Comparison of ENCODE assay signal across 31 cellular contexts in genomic region chr6:12083763-12084162, GRCh38.
DNase-seq lines count a peak whose midpoint lies in the region; ATAC-seq and TF ChIP-seq lines count a peak whose summit lies in the region.
"Had no signal": no experiment of that assay in that cellular context is flagged by ENCODE, and none has a peak within 500 bp of the region (broad histone marks: within the 10 kb centered on the region; RNA-seq: fewer than 3 reads in every experiment).

No MANE protein-coding gene starts in this region.

- no peaks in the 10 kb centered on the region for H3K9me3 ChIP-seq in SK-N-SH
- H3K9me3 ChIP-seq: psoas muscle, tibial nerve had no signal

- H3K36me3 ChIP-seq in SK-N-SH (replicated peaks in 1 of 2; ENCODE audit: control insufficient read depth in 1 of 2, insufficient read depth in 2 of 2, low read length in 1 of 2): peaks cover 0 to 4% of the 10 kb centered on the region in 2 experiments
- H3K36me3 ChIP-seq: tibial nerve had no signal

- POLR2A ChIA-PET in SK-N-SH (lab: Yijun Ruan, JAX): interaction anchor here (1.3 kb wide), 1 partner anchor 10 kb away, joined by 3 read pairs; no protein-coding TSS in a partner anchor

- no peaks in the 10 kb centered on the region for H3K27me3 ChIP-seq in SK-N-SH (ENCODE audit: insufficient read depth)
- H3K27me3 ChIP-seq: tibial nerve had no signal

- H3K79me2 ChIP-seq in SK-N-SH (ENCODE audit: insufficient read depth): peaks cover 41% of the 10 kb centered on the region; the same call in 1 of the 2 replicates

- no peak overlapping the region for H3K27ac ChIP-seq in SK-N-SH (ENCODE audit: low read depth in 2 of 2, low read length in 1 of 2)
- H3K27ac ChIP-seq: 22Rv1, epithelial cell of prostate, PC-9, psoas muscle, tibial nerve had no signal

- no peaks in the 10 kb centered on the region for H4K20me1 ChIP-seq in SK-N-SH (ENCODE audit: insufficient read depth)

- H3K4me1 ChIP-seq in SK-N-SH (ENCODE audit: control insufficient read depth in 1 of 2, insufficient read depth in 2 of 2, low read depth in 1 of 2, low read length in 1 of 2): peaks cover 0 to 11% of the 10 kb centered on the region in 2 experiments; a peak in 3 of 4 replicates
- H3K4me1 ChIP-seq: psoas muscle had no signal

- no peak for TF ChIP-seq EP300 in SK-N-SH (IDR thresholded peaks at IDR 0.05; ENCODE audit: borderline replicate concordance in 1 of 2, low read depth in 1 of 2, low read length in 1 of 2)

- no peak for TF ChIP-seq RAD21 in SK-N-SH (IDR thresholded peaks at IDR 0.05; ENCODE audit: low read length)

- H3K4me2 ChIP-seq in SK-N-SH: no peak overlapping the region
- H3K4me2 ChIP-seq: PC-9 had no signal

- CTCF ChIA-PET in SK-N-SH (lab: Yijun Ruan, JAX): interaction anchor here (1.2 to 1.9 kb wide), 2 partner anchors 8 to 429 kb away, joined by 5 to 7 read pairs; no protein-coding TSS in a partner anchor

- TF ChIP-seq CTCF in SK-N-SH (IDR thresholded peaks at IDR 0.05) (no peak), choroid plexus epithelial cell (conservative IDR thresholded peaks at IDR 0.05; ENCODE audit: low read depth, low read length) (peak; percentile 16)

- H3K9ac ChIP-seq in SK-N-SH: no peak overlapping the region

- peak; percentile 80 for ATAC-seq in SK-N-SH treated with all-trans-retinoic acid at 6 μM for 48 hours
- ATAC-seq: activated T-cell treated with anti-CD3 and anti-CD28 coated beads, Interleukin-2, amount 50 U/mL, for 72 hours; natural killer cell; psoas muscle; Right ventricle myocardium inferior; sciatic nerve had no signal

- DNase-seq in SK-N-SH: no peak
- DNase-seq in choroid plexus epithelial cell (ENCODE audit: low read depth): peak; percentile 45
- peak; percentile 38 for DNase-seq in myocyte (ENCODE audit: low read depth)
- no peak for DNase-seq in NCI-H2227 treated with DMSO at 0.1 percent for 48 hours (lab: John Stamatoyannopoulos, UW)
- no peak for DNase-seq in dermis blood vessel endothelial cell
- DNase-seq in cerebellar nuclear complex (lab: John Stamatoyannopoulos, UW): no peak
- no peak for DNase-seq in effector CD4-positive, alpha-beta T cell
- DNase-seq: activated CD4-positive, alpha-beta memory T cell treated with anti-CD3 and anti-CD28 coated beads for 36 hours; activated CD4-positive, alpha-beta T cell treated with anti-CD3 and anti-CD28 coated beads for 1 hour; activated T-cell treated with anti-CD3 and anti-CD28 coated beads, Interleukin-2, amount 50 U/mL, for 72 hours; DMS79 treated with DMSO at 0.1 percent for 48 hours; effector memory CD4-positive, alpha-beta T cell; glutamatergic neuron; KG1; midbrain; natural killer cell; NCI-H1092 treated with DMSO at 0.1 percent for 48 hours; NCI-H1694 treated with DMSO at 0.1 percent for 48 hours; NCI-H2171; NCI-H510A; NK-92 treated with Interleukin-12 subunit alpha and Interleukin-12 subunit beta, amount 100 ng/mL, for 24 hours; occipital lobe; PC-9; psoas muscle; stimulated activated CD4-positive, alpha-beta T cell treated with anti-CD3 and anti-CD28 coated beads, Interleukin-4, amount 100 ng/mL, for 24 hours had no signal

- H3K4me3 ChIP-seq in SK-N-SH (ENCODE audit: low read depth in 2 of 2, low read length in 1 of 2): no peak overlapping the region
- H3K4me3 ChIP-seq in choroid plexus epithelial cell (ENCODE audit: low read depth, low read length): no peak overlapping the region
- H3K4me3 ChIP-seq: PC-9, psoas muscle, tibial nerve had no signal

- no peaks in the 10 kb centered on the region for H3K9me2 ChIP-seq in SK-N-SH

- H2AFZ ChIP-seq in SK-N-SH (ENCODE audit: low read depth): no peak overlapping the region
- H2AFZ ChIP-seq: PC-9 had no signal

- H3F3A ChIP-seq in SK-N-SH (replicated peaks; ENCODE audit: insufficient read depth): peaks cover 7% of the 10 kb centered on the region

TF ChIP-seq in SK-N-SH treated with all-trans-retinoic acid at 6 μM for 48 hours, 23 proteins besides CTCF, POLR2A, EP300 and RAD21 (continues in another document):
- no peak for TF ChIP-seq OSR1 (CRISPR knock-in tag; IDR thresholded peaks at IDR 0.05)
- no peak for TF ChIP-seq ISL1 (CRISPR knock-in tag; IDR thresholded peaks at IDR 0.05)
- TF ChIP-seq ZFP3 (CRISPR knock-in tag; IDR thresholded peaks at IDR 0.05): no peak
- TF ChIP-seq TCF4 (CRISPR knock-in tag; IDR thresholded peaks at IDR 0.05; ENCODE audit: borderline replicate concordance): no peak
- TF ChIP-seq CREB5 (CRISPR knock-in tag; IDR thresholded peaks at IDR 0.05; ENCODE audit: low read depth): no peak
- no peak for TF ChIP-seq ZNF70 (CRISPR knock-in tag; IDR thresholded peaks at IDR 0.05)
- no peak for TF ChIP-seq ESRRG (CRISPR knock-in tag; IDR thresholded peaks at IDR 0.05)
- TF ChIP-seq TOX (CRISPR knock-in tag; IDR thresholded peaks at IDR 0.05; ENCODE audit: borderline replicate concordance): no peak
- TF ChIP-seq ZC3H10 (CRISPR knock-in tag; IDR thresholded peaks at IDR 0.05): no peak
- TF ChIP-seq SNAI2 (CRISPR knock-in tag; IDR thresholded peaks at IDR 0.05): no peak
- no peak for TF ChIP-seq ZNF8 (CRISPR knock-in tag; IDR thresholded peaks at IDR 0.05)
- no peak for TF ChIP-seq CSDC2 (CRISPR knock-in tag; IDR thresholded peaks at IDR 0.05)
- TF ChIP-seq RARB (CRISPR knock-in tag; IDR thresholded peaks at IDR 0.05): no peak

TF ChIP-seq in SK-N-SH, 30 proteins besides CTCF, POLR2A, EP300 and RAD21:
- TF ChIP-seq IRF3 (IDR thresholded peaks at IDR 0.05; ENCODE audit: low read depth, low read length) (no peak), EZH2phosphoT487 (IDR thresholded peaks at IDR 0.05; ENCODE audit: borderline replicate concordance, low read depth) (no peak), TAF1 (IDR thresholded peaks at IDR 0.05; ENCODE audit: borderline replicate concordance, low read depth, low read length) (no peak), TEAD4 (IDR thresholded peaks at IDR 0.05; ENCODE audit: borderline replicate concordance, insufficient read depth) (no peak), FOXJ3 (CRISPR knock-in tag; IDR thresholded peaks at IDR 0.05) (no peak), USF1 (IDR thresholded peaks at IDR 0.05; ENCODE audit: borderline replicate concordance, low read depth) (no peak), REST (IDR thresholded peaks at IDR 0.05; ENCODE audit: low read depth, low read length) (no peak), POLR2AphosphoS5 (IDR thresholded peaks at IDR 0.05; ENCODE audit: low read depth, low read length) (no peak), SMC3 (IDR thresholded peaks at IDR 0.05; ENCODE audit: low read depth, low read length) (no peak), PBX3 (IDR thresholded peaks at IDR 0.05) (no peak), FOSL2 (IDR thresholded peaks at IDR 0.05; ENCODE audit: borderline replicate concordance, low read depth) (no peak)

Comparison
In these comparisons a context has a peak if more than half of its experiments do, and no peak if none do; other contexts are left out.
1. DNase-seq: peak in choroid plexus epithelial cell (single experiment) and myocyte (single experiment); none in SK-N-SH (single experiment), NCI-H2227 treated with DMSO at 0.1 percent for 48 hours (single experiment), dermis blood vessel endothelial cell (single experiment), cerebellar nuclear complex (0 of 2) and effector CD4-positive, alpha-beta T cell (single experiment).